1 cellular context compared by ENCODE assay signal in the genomic region with DNA sequence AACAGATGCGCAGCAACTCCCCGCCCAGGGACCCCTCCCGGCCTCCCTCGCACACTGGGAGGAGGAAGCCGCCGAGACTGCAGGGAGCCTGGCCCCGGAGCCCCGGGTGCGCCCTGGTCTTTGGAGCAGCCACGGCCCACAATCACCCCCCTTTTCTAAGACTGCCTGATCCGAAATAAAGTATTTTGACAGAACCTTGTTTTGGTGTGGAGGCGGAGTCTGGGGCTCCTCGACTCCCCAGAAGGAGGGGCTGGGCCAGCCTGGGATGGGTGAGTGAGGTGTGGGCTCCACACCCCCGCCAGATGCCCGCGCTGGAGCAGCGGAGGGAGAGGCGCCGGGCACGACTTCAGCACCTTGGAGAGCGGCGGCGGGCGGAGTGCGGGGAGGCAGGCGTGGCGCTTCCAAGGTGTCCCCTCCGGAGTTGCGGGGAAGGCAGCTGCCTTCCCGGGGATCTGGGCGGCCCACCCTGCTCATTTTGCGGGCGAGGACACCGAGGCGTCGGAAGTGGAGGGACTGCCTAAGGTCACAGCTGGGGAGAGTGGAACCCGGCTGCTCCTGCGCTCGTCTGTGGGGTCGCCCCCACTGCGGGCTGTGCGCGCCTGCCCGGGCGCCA.
A peak's percentile ranks its signal among the peaks of the same experiment; 100 is the strongest.
TF ChIP-seq lines count a peak whose summit lies in the region.

No MANE protein-coding gene starts in this region.

TF ChIP-seq in WTC11, 78 proteins besides CTCF, POLR2A, EP300 and RAD21 (continued from another document and continues in another):
- TF ChIP-seq, protein P1, sequence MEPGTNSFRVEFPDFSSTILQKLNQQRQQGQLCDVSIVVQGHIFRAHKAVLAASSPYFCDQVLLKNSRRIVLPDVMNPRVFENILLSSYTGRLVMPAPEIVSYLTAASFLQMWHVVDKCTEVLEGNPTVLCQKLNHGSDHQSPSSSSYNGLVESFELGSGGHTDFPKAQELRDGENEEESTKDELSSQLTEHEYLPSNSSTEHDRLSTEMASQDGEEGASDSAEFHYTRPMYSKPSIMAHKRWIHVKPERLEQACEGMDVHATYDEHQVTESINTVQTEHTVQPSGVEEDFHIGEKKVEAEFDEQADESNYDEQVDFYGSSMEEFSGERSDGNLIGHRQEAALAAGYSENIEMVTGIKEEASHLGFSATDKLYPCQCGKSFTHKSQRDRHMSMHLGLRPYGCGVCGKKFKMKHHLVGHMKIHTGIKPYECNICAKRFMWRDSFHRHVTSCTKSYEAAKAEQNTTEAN (CRISPR knock-in tag; IDR thresholded peaks at IDR 0.05) = peak; percentile 85; the same call in 1 of the 2 replicates
- no peak for TF ChIP-seq ZNF423 (CRISPR knock-in tag; IDR thresholded peaks at IDR 0.05)
- TF ChIP-seq ZNF671 (CRISPR knock-in tag; IDR thresholded peaks at IDR 0.05) = no peak
- TF ChIP-seq GABPB1 (CRISPR knock-in tag; IDR thresholded peaks at IDR 0.05) = no peak
- no peak for TF ChIP-seq CREM (CRISPR knock-in tag; IDR thresholded peaks at IDR 0.05)
- no peak for TF ChIP-seq ZNF416 (CRISPR knock-in tag; IDR thresholded peaks at IDR 0.05)
- TF ChIP-seq, protein P2, sequence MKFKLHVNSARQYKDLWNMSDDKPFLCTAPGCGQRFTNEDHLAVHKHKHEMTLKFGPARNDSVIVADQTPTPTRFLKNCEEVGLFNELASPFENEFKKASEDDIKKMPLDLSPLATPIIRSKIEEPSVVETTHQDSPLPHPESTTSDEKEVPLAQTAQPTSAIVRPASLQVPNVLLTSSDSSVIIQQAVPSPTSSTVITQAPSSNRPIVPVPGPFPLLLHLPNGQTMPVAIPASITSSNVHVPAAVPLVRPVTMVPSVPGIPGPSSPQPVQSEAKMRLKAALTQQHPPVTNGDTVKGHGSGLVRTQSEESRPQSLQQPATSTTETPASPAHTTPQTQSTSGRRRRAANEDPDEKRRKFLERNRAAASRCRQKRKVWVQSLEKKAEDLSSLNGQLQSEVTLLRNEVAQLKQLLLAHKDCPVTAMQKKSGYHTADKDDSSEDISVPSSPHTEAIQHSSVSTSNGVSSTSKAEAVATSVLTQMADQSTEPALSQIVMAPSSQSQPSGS (CRISPR knock-in tag; IDR thresholded peaks at IDR 0.05; ENCODE audit: borderline replicate concordance, low read depth) = 0 out of 2 replicates have a peak, but pooled peaks have one; percentile 41
- TF ChIP-seq, protein P3, sequence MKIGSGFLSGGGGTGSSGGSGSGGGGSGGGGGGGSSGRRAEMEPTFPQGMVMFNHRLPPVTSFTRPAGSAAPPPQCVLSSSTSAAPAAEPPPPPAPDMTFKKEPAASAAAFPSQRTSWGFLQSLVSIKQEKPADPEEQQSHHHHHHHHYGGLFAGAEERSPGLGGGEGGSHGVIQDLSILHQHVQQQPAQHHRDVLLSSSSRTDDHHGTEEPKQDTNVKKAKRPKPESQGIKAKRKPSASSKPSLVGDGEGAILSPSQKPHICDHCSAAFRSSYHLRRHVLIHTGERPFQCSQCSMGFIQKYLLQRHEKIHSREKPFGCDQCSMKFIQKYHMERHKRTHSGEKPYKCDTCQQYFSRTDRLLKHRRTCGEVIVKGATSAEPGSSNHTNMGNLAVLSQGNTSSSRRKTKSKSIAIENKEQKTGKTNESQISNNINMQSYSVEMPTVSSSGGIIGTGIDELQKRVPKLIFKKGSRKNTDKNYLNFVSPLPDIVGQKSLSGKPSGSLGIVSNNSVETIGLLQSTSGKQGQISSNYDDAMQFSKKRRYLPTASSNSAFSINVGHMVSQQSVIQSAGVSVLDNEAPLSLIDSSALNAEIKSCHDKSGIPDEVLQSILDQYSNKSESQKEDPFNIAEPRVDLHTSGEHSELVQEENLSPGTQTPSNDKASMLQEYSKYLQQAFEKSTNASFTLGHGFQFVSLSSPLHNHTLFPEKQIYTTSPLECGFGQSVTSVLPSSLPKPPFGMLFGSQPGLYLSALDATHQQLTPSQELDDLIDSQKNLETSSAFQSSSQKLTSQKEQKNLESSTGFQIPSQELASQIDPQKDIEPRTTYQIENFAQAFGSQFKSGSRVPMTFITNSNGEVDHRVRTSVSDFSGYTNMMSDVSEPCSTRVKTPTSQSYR (CRISPR knock-in tag; IDR thresholded peaks at IDR 0.05) = peak; percentile 80
- TF ChIP-seq ATF1 (CRISPR knock-in tag; IDR thresholded peaks at IDR 0.05) = peak; percentile 66; the same call in 1 of the 2 replicates
- no peak for TF ChIP-seq ZNF138 (CRISPR knock-in tag; conservative IDR thresholded peaks at IDR 0.05)
- 0 out of 2 replicates have a peak, but pooled peaks have one; percentile 78 for TF ChIP-seq TCF7 (CRISPR knock-in tag; IDR thresholded peaks at IDR 0.05; ENCODE audit: low read depth)
- TF ChIP-seq, protein P4, sequence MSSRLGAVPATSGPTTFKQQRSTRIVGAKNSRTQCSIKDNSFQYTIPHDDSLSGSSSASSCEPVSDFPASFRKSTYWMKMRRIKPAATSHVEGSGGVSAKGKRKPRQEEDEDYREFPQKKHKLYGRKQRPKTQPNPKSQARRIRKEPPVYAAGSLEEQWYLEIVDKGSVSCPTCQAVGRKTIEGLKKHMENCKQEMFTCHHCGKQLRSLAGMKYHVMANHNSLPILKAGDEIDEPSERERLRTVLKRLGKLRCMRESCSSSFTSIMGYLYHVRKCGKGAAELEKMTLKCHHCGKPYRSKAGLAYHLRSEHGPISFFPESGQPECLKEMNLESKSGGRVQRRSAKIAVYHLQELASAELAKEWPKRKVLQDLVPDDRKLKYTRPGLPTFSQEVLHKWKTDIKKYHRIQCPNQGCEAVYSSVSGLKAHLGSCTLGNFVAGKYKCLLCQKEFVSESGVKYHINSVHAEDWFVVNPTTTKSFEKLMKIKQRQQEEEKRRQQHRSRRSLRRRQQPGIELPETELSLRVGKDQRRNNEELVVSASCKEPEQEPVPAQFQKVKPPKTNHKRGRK (CRISPR knock-in tag; IDR thresholded peaks at IDR 0.05; ENCODE audit: borderline replicate concordance) = peak; percentile 43; the same call in 1 of the 2 replicates
- TF ChIP-seq, protein P5, sequence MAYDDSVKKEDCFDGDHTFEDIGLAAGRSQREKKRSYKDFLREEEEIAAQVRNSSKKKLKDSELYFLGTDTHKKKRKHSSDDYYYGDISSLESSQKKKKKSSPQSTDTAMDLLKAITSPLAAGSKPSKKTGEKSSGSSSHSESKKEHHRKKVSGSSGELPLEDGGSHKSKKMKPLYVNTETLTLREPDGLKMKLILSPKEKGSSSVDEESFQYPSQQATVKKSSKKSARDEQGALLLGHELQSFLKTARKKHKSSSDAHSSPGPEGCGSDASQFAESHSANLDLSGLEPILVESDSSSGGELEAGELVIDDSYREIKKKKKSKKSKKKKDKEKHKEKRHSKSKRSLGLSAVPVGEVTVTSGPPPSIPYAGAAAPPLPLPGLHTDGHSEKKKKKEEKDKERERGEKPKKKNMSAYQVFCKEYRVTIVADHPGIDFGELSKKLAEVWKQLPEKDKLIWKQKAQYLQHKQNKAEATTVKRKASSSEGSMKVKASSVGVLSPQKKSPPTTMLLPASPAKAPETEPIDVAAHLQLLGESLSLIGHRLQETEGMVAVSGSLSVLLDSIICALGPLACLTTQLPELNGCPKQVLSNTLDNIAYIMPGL (CRISPR knock-in tag; IDR thresholded peaks at IDR 0.05) = peak; percentile 43; the same call in 1 of the 2 replicates
- TF ChIP-seq, protein P6, sequence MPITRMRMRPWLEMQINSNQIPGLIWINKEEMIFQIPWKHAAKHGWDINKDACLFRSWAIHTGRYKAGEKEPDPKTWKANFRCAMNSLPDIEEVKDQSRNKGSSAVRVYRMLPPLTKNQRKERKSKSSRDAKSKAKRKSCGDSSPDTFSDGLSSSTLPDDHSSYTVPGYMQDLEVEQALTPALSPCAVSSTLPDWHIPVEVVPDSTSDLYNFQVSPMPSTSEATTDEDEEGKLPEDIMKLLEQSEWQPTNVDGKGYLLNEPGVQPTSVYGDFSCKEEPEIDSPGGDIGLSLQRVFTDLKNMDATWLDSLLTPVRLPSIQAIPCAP (CRISPR knock-in tag; IDR thresholded peaks at IDR 0.05) = peak; percentile 77; the same call in 1 of the 2 replicates
- TF ChIP-seq TEAD1 (CRISPR knock-in tag; IDR thresholded peaks at IDR 0.05) = peak; percentile 91
- peak; percentile 41; the same call in 1 of the 2 replicates for TF ChIP-seq NR1H2 (CRISPR knock-in tag; IDR thresholded peaks at IDR 0.05)
- TF ChIP-seq, protein P7, sequence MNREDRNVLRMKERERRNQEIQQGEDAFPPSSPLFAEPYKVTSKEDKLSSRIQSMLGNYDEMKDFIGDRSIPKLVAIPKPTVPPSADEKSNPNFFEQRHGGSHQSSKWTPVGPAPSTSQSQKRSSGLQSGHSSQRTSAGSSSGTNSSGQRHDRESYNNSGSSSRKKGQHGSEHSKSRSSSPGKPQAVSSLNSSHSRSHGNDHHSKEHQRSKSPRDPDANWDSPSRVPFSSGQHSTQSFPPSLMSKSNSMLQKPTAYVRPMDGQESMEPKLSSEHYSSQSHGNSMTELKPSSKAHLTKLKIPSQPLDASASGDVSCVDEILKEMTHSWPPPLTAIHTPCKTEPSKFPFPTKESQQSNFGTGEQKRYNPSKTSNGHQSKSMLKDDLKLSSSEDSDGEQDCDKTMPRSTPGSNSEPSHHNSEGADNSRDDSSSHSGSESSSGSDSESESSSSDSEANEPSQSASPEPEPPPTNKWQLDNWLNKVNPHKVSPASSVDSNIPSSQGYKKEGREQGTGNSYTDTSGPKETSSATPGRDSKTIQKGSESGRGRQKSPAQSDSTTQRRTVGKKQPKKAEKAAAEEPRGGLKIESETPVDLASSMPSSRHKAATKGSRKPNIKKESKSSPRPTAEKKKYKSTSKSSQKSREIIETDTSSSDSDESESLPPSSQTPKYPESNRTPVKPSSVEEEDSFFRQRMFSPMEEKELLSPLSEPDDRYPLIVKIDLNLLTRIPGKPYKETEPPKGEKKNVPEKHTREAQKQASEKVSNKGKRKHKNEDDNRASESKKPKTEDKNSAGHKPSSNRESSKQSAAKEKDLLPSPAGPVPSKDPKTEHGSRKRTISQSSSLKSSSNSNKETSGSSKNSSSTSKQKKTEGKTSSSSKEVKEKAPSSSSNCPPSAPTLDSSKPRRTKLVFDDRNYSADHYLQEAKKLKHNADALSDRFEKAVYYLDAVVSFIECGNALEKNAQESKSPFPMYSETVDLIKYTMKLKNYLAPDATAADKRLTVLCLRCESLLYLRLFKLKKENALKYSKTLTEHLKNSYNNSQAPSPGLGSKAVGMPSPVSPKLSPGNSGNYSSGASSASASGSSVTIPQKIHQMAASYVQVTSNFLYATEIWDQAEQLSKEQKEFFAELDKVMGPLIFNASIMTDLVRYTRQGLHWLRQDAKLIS (CRISPR knock-in tag; IDR thresholded peaks at IDR 0.05; ENCODE audit: borderline replicate concordance) = no peak
- TF ChIP-seq, protein P8, sequence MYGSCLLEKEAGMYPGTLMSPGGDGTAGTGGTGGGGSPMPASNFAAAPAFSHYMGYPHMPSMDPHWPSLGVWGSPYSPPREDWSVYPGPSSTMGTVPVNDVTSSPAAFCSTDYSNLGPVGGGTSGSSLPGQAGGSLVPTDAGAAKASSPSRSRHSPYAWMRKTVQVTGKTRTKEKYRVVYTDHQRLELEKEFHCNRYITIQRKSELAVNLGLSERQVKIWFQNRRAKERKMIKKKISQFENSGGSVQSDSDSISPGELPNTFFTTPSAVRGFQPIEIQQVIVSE (CRISPR knock-in tag; IDR thresholded peaks at IDR 0.05; ENCODE audit: borderline replicate concordance) = no peak
- TF ChIP-seq, protein P9, sequence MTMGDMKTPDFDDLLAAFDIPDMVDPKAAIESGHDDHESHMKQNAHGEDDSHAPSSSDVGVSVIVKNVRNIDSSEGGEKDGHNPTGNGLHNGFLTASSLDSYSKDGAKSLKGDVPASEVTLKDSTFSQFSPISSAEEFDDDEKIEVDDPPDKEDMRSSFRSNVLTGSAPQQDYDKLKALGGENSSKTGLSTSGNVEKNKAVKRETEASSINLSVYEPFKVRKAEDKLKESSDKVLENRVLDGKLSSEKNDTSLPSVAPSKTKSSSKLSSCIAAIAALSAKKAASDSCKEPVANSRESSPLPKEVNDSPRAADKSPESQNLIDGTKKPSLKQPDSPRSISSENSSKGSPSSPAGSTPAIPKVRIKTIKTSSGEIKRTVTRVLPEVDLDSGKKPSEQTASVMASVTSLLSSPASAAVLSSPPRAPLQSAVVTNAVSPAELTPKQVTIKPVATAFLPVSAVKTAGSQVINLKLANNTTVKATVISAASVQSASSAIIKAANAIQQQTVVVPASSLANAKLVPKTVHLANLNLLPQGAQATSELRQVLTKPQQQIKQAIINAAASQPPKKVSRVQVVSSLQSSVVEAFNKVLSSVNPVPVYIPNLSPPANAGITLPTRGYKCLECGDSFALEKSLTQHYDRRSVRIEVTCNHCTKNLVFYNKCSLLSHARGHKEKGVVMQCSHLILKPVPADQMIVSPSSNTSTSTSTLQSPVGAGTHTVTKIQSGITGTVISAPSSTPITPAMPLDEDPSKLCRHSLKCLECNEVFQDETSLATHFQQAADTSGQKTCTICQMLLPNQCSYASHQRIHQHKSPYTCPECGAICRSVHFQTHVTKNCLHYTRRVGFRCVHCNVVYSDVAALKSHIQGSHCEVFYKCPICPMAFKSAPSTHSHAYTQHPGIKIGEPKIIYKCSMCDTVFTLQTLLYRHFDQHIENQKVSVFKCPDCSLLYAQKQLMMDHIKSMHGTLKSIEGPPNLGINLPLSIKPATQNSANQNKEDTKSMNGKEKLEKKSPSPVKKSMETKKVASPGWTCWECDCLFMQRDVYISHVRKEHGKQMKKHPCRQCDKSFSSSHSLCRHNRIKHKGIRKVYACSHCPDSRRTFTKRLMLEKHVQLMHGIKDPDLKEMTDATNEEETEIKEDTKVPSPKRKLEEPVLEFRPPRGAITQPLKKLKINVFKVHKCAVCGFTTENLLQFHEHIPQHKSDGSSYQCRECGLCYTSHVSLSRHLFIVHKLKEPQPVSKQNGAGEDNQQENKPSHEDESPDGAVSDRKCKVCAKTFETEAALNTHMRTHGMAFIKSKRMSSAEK (CRISPR knock-in tag; IDR thresholded peaks at IDR 0.05; ENCODE audit: borderline replicate concordance) = no peak
- TF ChIP-seq SOX15 (CRISPR knock-in tag; IDR thresholded peaks at IDR 0.05) = no peak
- peak; percentile 84 for TF ChIP-seq JUN (CRISPR knock-in tag; IDR thresholded peaks at IDR 0.05)
- TF ChIP-seq, protein P10, sequence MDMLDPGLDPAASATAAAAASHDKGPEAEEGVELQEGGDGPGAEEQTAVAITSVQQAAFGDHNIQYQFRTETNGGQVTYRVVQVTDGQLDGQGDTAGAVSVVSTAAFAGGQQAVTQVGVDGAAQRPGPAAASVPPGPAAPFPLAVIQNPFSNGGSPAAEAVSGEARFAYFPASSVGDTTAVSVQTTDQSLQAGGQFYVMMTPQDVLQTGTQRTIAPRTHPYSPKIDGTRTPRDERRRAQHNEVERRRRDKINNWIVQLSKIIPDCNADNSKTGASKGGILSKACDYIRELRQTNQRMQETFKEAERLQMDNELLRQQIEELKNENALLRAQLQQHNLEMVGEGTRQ (CRISPR knock-in tag; IDR thresholded peaks at IDR 0.05) = no peak
- peak; percentile 72; the same call in 1 of the 2 replicates for TF ChIP-seq ETV6 (CRISPR knock-in tag; IDR thresholded peaks at IDR 0.05)
- TF ChIP-seq NFE2L1 (CRISPR knock-in tag; IDR thresholded peaks at IDR 0.05) = peak; percentile 86
- no peak for TF ChIP-seq ZNF121 (CRISPR knock-in tag; IDR thresholded peaks at IDR 0.05)
- peak; percentile 62; the same call in 1 of the 2 replicates for TF ChIP-seq ZNF219 (CRISPR knock-in tag; IDR thresholded peaks at IDR 0.05; ENCODE audit: borderline replicate concordance)
- TF ChIP-seq, protein P11, sequence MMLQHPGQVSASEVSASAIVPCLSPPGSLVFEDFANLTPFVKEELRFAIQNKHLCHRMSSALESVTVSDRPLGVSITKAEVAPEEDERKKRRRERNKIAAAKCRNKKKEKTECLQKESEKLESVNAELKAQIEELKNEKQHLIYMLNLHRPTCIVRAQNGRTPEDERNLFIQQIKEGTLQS (CRISPR knock-in tag; conservative IDR thresholded peaks at IDR 0.05) = no peak
- TF ChIP-seq, protein P12, sequence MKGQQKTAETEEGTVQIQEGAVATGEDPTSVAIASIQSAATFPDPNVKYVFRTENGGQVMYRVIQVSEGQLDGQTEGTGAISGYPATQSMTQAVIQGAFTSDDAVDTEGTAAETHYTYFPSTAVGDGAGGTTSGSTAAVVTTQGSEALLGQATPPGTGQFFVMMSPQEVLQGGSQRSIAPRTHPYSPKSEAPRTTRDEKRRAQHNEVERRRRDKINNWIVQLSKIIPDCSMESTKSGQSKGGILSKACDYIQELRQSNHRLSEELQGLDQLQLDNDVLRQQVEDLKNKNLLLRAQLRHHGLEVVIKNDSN (CRISPR knock-in tag; IDR thresholded peaks at IDR 0.05) = peak; percentile 69
- peak; percentile 80; the same call in 1 of the 2 replicates for TF ChIP-seq ESRRA (CRISPR knock-in tag; IDR thresholded peaks at IDR 0.05; ENCODE audit: borderline replicate concordance)
- TF ChIP-seq FOXP1 (CRISPR knock-in tag; IDR thresholded peaks at IDR 0.05; ENCODE audit: borderline replicate concordance) = peak; percentile 98
